Comparison of ENCODE assay signal across 20 cellular contexts in the genomic region with DNA sequence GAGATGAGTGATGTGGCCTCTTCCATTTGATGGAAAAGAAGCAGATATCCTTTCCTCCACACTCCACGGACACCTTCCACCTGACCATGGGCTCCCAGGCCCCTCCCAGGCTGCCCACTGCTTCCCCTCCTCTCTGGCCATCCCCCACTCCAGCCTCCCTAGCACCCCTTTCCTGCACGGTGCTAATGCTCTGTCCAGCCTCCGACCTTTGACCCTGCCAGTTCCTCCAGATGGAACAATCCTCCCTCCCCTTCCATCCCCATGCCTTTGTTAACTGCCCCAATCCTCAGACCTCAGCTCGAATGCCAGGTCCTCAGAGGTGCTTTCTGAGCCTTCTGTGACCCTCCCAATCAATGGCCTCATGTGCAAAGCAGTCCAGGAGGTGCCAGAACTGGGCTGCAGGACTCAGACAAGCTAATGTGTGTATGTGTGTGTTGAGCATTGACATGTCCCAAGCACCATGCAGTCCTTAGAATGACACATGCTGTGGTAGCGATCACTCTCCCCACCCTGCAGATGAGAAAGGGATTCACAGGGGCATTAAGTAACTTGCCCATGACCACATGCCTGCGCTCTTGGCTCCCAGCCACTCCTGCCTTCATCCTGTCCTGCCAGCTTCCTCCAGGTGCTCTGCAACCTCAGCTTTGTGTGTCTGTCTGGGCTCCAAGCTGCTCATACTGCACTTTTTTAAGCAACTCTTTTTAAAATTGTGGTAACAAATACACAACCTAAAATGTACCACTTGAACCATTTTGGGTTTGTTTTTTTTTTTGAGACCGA.
DNase-seq lines count a peak whose midpoint lies in the region; ATAC-seq and TF ChIP-seq lines count a peak whose summit lies in the region.
"Had no signal": no experiment of that assay in that cellular context is flagged by ENCODE, and none has a peak within 500 bp of the region (broad histone marks: within the 10 kb centered on the region; RNA-seq: fewer than 3 reads in every experiment).

No MANE protein-coding gene starts in this region.

- H3K27me3 ChIP-seq in neural progenitor cell: no peaks in the 10 kb centered on the region
- H3K27me3 ChIP-seq: transverse colon had no signal

- no peak overlapping the region for H3K27ac ChIP-seq in HEK293 (ENCODE audit: extremely low read depth, low read depth, low read length)
- H3K27ac ChIP-seq in neural progenitor cell: no peak overlapping the region
- H3K27ac ChIP-seq: A549, transverse colon had no signal

- peak; percentile 32 for ATAC-seq in activated CD4-positive, alpha-beta T cell treated with anti-CD3 and anti-CD28 coated beads for 36 hours
- ATAC-seq: A549 had no signal

- CTCF ChIA-PET in activated CD4-positive, alpha-beta T cell treated with anti-CD3 and anti-CD28 coated beads for 36 hours (lab: Charles Lee): no interaction called here
- CTCF ChIA-PET in activated CD4-positive, alpha-beta T cell treated with anti-CD3 and anti-CD28 coated beads, Interleukin-2, amount 10 ng/mL, durations not matched to agents 7 days and 5 days (lab: Charles Lee): interaction anchor here (1.1 kb wide), 1 partner anchor 32 kb away, joined by 3 read pairs; no protein-coding TSS in a partner anchor
- CTCF ChIA-PET in HEK293 (lab: Yijun Ruan, JAX): no interaction called here

- H3K27ac Mint-ChIP-seq in activated CD4-positive, alpha-beta T cell treated with anti-CD3 and anti-CD28 coated beads for 36 hours: no peak overlapping the region
- H3K27ac Mint-ChIP-seq in activated CD4-positive, alpha-beta T cell treated with anti-CD3 and anti-CD28 coated beads, Interleukin-2, amount 10 ng/mL, durations not matched to agents 7 days and 5 days: no peak overlapping the region
- peak overlapping the region; percentile 68 for H3K27ac Mint-ChIP-seq in neural progenitor cell
- H3K27ac Mint-ChIP-seq: activated CD4-positive, alpha-beta memory T cell treated with anti-CD3 and anti-CD28 coated beads, Interleukin-2, amount 10 ng/mL, durations not matched to agents 7 days and 5 days had no signal

- peaks cover 15% of the 10 kb centered on the region for H3K9me3 Mint-ChIP-seq in activated CD4-positive, alpha-beta T cell treated with anti-CD3 and anti-CD28 coated beads for 36 hours (ENCODE audit: low read depth)
- H3K9me3 Mint-ChIP-seq in activated CD4-positive, alpha-beta T cell treated with anti-CD3 and anti-CD28 coated beads, Interleukin-2, amount 10 ng/mL, durations not matched to agents 7 days and 5 days: peaks cover 20% of the 10 kb centered on the region
- H3K9me3 Mint-ChIP-seq in neural progenitor cell: peaks cover 7% of the 10 kb centered on the region

- H3K36me3 ChIP-seq in HEK293 (ENCODE audit: control insufficient read depth in 2 of 2, insufficient read depth in 1 of 2, low read length in 2 of 2) (no peaks in the 10 kb centered on the region), neural progenitor cell (no peaks in the 10 kb centered on the region)
- H3K36me3 ChIP-seq: transverse colon had no signal

- H3F3A ChIP-seq in neural progenitor cell (ENCODE audit: low read depth): no peaks in the 10 kb centered on the region

- H3K27me3 Mint-ChIP-seq in activated CD4-positive, alpha-beta T cell treated with anti-CD3 and anti-CD28 coated beads for 36 hours: no peaks in the 10 kb centered on the region
- H3K27me3 Mint-ChIP-seq in activated CD4-positive, alpha-beta T cell treated with anti-CD3 and anti-CD28 coated beads, Interleukin-2, amount 10 ng/mL, durations not matched to agents 7 days and 5 days: no peaks in the 10 kb centered on the region
- peaks cover 10% of the 10 kb centered on the region for H3K27me3 Mint-ChIP-seq in neural progenitor cell (ENCODE audit: insufficient read depth, low read depth)
- H3K27me3 Mint-ChIP-seq: activated CD4-positive, alpha-beta memory T cell treated with anti-CD3 and anti-CD28 coated beads, Interleukin-2, amount 10 ng/mL, durations not matched to agents 7 days and 5 days had no signal

- no peak overlapping the region for H3K9ac ChIP-seq in neural progenitor cell

- peak overlapping the region; percentile 31 for H3K4me2 ChIP-seq in neural progenitor cell
- H3K4me2 ChIP-seq: A549 had no signal

- H3K4me1 ChIP-seq in HEK293 (ENCODE audit: control insufficient read depth, insufficient read depth, low read length) (no peaks in the 10 kb centered on the region), neural progenitor cell (peaks cover 8% of the 10 kb centered on the region)
- H3K4me1 ChIP-seq: A549, transverse colon had no signal

- no peak for DNase-seq in activated CD4-positive, alpha-beta T cell treated with anti-CD3 and anti-CD28 coated beads for 36 hours
- no peak for DNase-seq in activated CD4-positive, alpha-beta T cell treated with anti-CD3 and anti-CD28 coated beads, Interleukin-2, amount 10 ng/mL, durations not matched to agents 7 days and 5 days
- peak; percentile 22 for DNase-seq in activated CD4-positive, CD25-positive, alpha-beta regulatory T cell treated with anti-CD3 and anti-CD28 coated beads, Interleukin-2, amount 50 U/mL, for 72 hours
- DNase-seq in neural progenitor cell (ENCODE audit: low spot score) (peak; percentile 46), cerebellar nuclear complex (lab: John Stamatoyannopoulos, UW) (no peak), NCI-H1436 (lab: John Stamatoyannopoulos, UW) (no peak)
- DNase-seq in stimulated activated CD4-positive, alpha-beta T cell treated with anti-CD3 and anti-CD28 coated beads, Interleukin-2, amount 100 ng/mL, for 48 hours: no peak
- DNase-seq: activated CD4-positive, alpha-beta memory T cell treated with anti-CD3 and anti-CD28 coated beads, Interleukin-2, amount 10 ng/mL, durations not matched to agents 7 days and 5 days; activated T-cell treated with anti-CD3 and anti-CD28 coated beads, Interleukin-2, amount 50 U/mL, for 48 hours; anterior cingulate cortex; C1 segment of cervical spinal cord; foreskin fibroblast; midbrain; NCI-H1417; NCI-H2227 treated with DMSO at 0.1 percent for 48 hours; Right ventricle myocardium superior; transverse colon had no signal

- H3K4me1 Mint-ChIP-seq in activated CD4-positive, alpha-beta T cell treated with anti-CD3 and anti-CD28 coated beads for 36 hours: no peaks in the 10 kb centered on the region
- no peaks in the 10 kb centered on the region for H3K4me1 Mint-ChIP-seq in activated CD4-positive, alpha-beta T cell treated with anti-CD3 and anti-CD28 coated beads, Interleukin-2, amount 10 ng/mL, durations not matched to agents 7 days and 5 days
- peaks cover 4% of the 10 kb centered on the region for H3K4me1 Mint-ChIP-seq in neural progenitor cell
- H3K4me1 Mint-ChIP-seq: activated CD4-positive, alpha-beta memory T cell treated with anti-CD3 and anti-CD28 coated beads, Interleukin-2, amount 10 ng/mL, durations not matched to agents 7 days and 5 days had no signal

- intact Hi-C loops in activated CD4-positive, alpha-beta T cell treated with anti-CD3 and anti-CD28 coated beads for 36 hours (cut with DNase I, micrococcal nuclease): no loop called here

- H4K20me1 ChIP-seq in neural progenitor cell (ENCODE audit: low read depth): no peaks in the 10 kb centered on the region

- H2AFZ ChIP-seq in neural progenitor cell (replicated peaks): no peak overlapping the region

- H3K9me3 ChIP-seq in HEK293 (ENCODE audit: control insufficient read depth, insufficient read depth, low read depth, low read length) (no peaks in the 10 kb centered on the region), neural progenitor cell (ENCODE audit: low read depth) (no peaks in the 10 kb centered on the region)
- H3K9me3 ChIP-seq: A549, transverse colon had no signal

- POLR2A ChIA-PET in activated CD4-positive, alpha-beta T cell treated with anti-CD3 and anti-CD28 coated beads for 36 hours (lab: Charles Lee): no interaction called here
- POLR2A ChIA-PET in activated CD4-positive, alpha-beta T cell treated with anti-CD3 and anti-CD28 coated beads, Interleukin-2, amount 10 ng/mL, durations not matched to agents 7 days and 5 days (lab: Charles Lee): no interaction called here
- POLR2A ChIA-PET in HEK293 (lab: Yijun Ruan, JAX): no interaction called here

- H3K36me3 Mint-ChIP-seq in activated CD4-positive, alpha-beta T cell treated with anti-CD3 and anti-CD28 coated beads for 36 hours (ENCODE audit: low read depth): peaks cover 54% of the 10 kb centered on the region
- peaks cover 4% of the 10 kb centered on the region for H3K36me3 Mint-ChIP-seq in activated CD4-positive, alpha-beta T cell treated with anti-CD3 and anti-CD28 coated beads, Interleukin-2, amount 10 ng/mL, durations not matched to agents 7 days and 5 days (ENCODE audit: low read depth)
- H3K36me3 Mint-ChIP-seq in neural progenitor cell: no peaks in the 10 kb centered on the region

- no peak overlapping the region for H3K4me3 ChIP-seq in HEK293 (ENCODE audit: low read depth, low read length)
- no peak overlapping the region for H3K4me3 ChIP-seq in neural progenitor cell
- H3K4me3 ChIP-seq: A549, transverse colon had no signal

- TF ChIP-seq CTCF in HEK293 (tag by site-specific recombination; IDR thresholded peaks at IDR 0.05) (no peak), neural progenitor cell (IDR thresholded peaks at IDR 0.05) (no peak)

- no peak overlapping the region for H3K4me3 Mint-ChIP-seq in activated CD4-positive, alpha-beta T cell treated with anti-CD3 and anti-CD28 coated beads for 36 hours
- no peak overlapping the region for H3K4me3 Mint-ChIP-seq in activated CD4-positive, alpha-beta T cell treated with anti-CD3 and anti-CD28 coated beads, Interleukin-2, amount 10 ng/mL, durations not matched to agents 7 days and 5 days
- no peak overlapping the region for H3K4me3 Mint-ChIP-seq in neural progenitor cell
- H3K4me3 Mint-ChIP-seq: activated CD4-positive, alpha-beta memory T cell treated with anti-CD3 and anti-CD28 coated beads, Interleukin-2, amount 10 ng/mL, durations not matched to agents 7 days and 5 days; neural crest cell had no signal

- no peaks in the 10 kb centered on the region for H3K79me2 ChIP-seq in neural progenitor cell (ENCODE audit: low read depth)

TF ChIP-seq in HEK293, 187 proteins besides CTCF, POLR2A, EP300 and RAD21 (continues in another document):
- TF ChIP-seq ZNF560 (tag by site-specific recombination; IDR thresholded peaks at IDR 0.05; ENCODE audit: borderline replicate concordance): no peak

Comparison
In these comparisons a context has a peak if more than half of its experiments do, and no peak if none do; other contexts are left out.
1. DNase-seq: peak in activated CD4-positive, CD25-positive, alpha-beta regulatory T cell treated with anti-CD3 and anti-CD28 coated beads, Interleukin-2, amount 50 U/mL, for 72 hours (single experiment) and neural progenitor cell (single experiment); none in activated CD4-positive, alpha-beta T cell treated with anti-CD3 and anti-CD28 coated beads for 36 hours (single experiment), activated CD4-positive, alpha-beta T cell treated with anti-CD3 and anti-CD28 coated beads, Interleukin-2, amount 10 ng/mL, durations not matched to agents 7 days and 5 days (single experiment), cerebellar nuclear complex (0 of 2), NCI-H1436 (single experiment) and stimulated activated CD4-positive, alpha-beta T cell treated with anti-CD3 and anti-CD28 coated beads, Interleukin-2, amount 100 ng/mL, for 48 hours (0 of 2).